In genomic region chr7:140639366-140640053, GRCh38 we compare ENCODE assay signal across 8 cellular contexts. TPM values are rescaled to one million over a fixed set of nuclear protein-coding genes. Genes with fewer than 3 reads are reported as not detected.
DNase-seq lines count a peak whose midpoint lies in the region; ATAC-seq and TF ChIP-seq lines count a peak whose summit lies in the region.

No MANE protein-coding gene starts in this region.

- H3K27ac Mint-ChIP-seq in activated CD4-positive, alpha-beta T cell treated with anti-CD3 and anti-CD28 coated beads, Interleukin-2, amount 10 ng/mL, durations not matched to agents 24 days and 14 days = no peak overlapping the region

- H3K9me3 Mint-ChIP-seq in activated CD4-positive, alpha-beta T cell treated with anti-CD3 and anti-CD28 coated beads, Interleukin-2, amount 10 ng/mL, durations not matched to agents 24 days and 14 days = no peaks in the 10 kb centered on the region

- peak overlapping the region; percentile 68 for H2AFZ ChIP-seq in parathyroid adenoma

- H3K4me2 ChIP-seq in parathyroid adenoma (ENCODE audit: low read length) = peak overlapping the region; percentile 85

- TF ChIP-seq CTCF in parathyroid adenoma (IDR thresholded peaks at IDR 0.05) = no peak

- H3K27me3 Mint-ChIP-seq in activated CD4-positive, alpha-beta T cell treated with anti-CD3 and anti-CD28 coated beads, Interleukin-2, amount 10 ng/mL, durations not matched to agents 24 days and 14 days = peaks cover 71% of the 10 kb centered on the region

- peak overlapping the region; percentile 83 for H3K4me3 Mint-ChIP-seq in activated CD4-positive, alpha-beta T cell treated with anti-CD3 and anti-CD28 coated beads, Interleukin-2, amount 10 ng/mL, durations not matched to agents 24 days and 14 days

- no peaks in the 10 kb centered on the region for H3K9me3 ChIP-seq in parathyroid adenoma (ENCODE audit: control insufficient read depth, low read length)

- H3K4me3 ChIP-seq in parathyroid adenoma (ENCODE audit: low read depth, low read length) = peak overlapping the region; percentile 69

- no peak overlapping the region for H3K9ac ChIP-seq in parathyroid adenoma

- H3K27me3 ChIP-seq in parathyroid adenoma (ENCODE audit: control insufficient read depth, insufficient read depth, low read length) = no peaks in the 10 kb centered on the region

- peaks cover 10% of the 10 kb centered on the region for H3K4me1 Mint-ChIP-seq in activated CD4-positive, alpha-beta T cell treated with anti-CD3 and anti-CD28 coated beads, Interleukin-2, amount 10 ng/mL, durations not matched to agents 24 days and 14 days

- ATAC-seq in HG03280 (IDR thresholded peaks at IDR 0.05; ENCODE audit: unreplicated experiment) = no peak

- peaks cover 2% of the 10 kb centered on the region for H3K36me3 Mint-ChIP-seq in activated CD4-positive, alpha-beta T cell treated with anti-CD3 and anti-CD28 coated beads, Interleukin-2, amount 10 ng/mL, durations not matched to agents 24 days and 14 days (ENCODE audit: low read depth)

- H3K79me2 ChIP-seq in parathyroid adenoma = no peaks in the 10 kb centered on the region

- H3K4me1 ChIP-seq in parathyroid adenoma = peaks cover 5% of the 10 kb centered on the region

- DNase-seq in H4 (ENCODE audit: low spot score) (peak; percentile 71), foreskin melanocyte (peak; percentile 43), cerebellar nuclear complex (lab: John Stamatoyannopoulos, UW) (no peak), NCI-H1694 treated with DMSO at 0.1 percent for 48 hours (lab: John Stamatoyannopoulos, UW) (no peak)
- no peak for DNase-seq in activated CD4-positive, alpha-beta T cell treated with anti-CD3 and anti-CD28 coated beads, Interleukin-2, amount 10 ng/mL, durations not matched to agents 24 days and 14 days
- DNase-seq in activated effector memory CD4-positive, alpha-beta T cell treated with Interleukin-2 at 50 U/mL for 16 hours = no peak

- intact Hi-C loops in activated CD4-positive, alpha-beta T cell treated with anti-CD3 and anti-CD28 coated beads, Interleukin-2, amount 10 ng/mL, durations not matched to agents 24 days and 14 days (cut with micrococcal nuclease) = loop anchor here (5.0 kb wide), 1 partner anchor 122 kb away; no protein-coding TSS in a partner anchor

- peak overlapping the region; percentile 33 for H3K27ac ChIP-seq in parathyroid adenoma

- no peaks in the 10 kb centered on the region for H3K36me3 ChIP-seq in parathyroid adenoma (ENCODE audit: control insufficient read depth, insufficient read depth, low read length)

RNA-seq across cellular contexts. Expression of gene DENND2A, which starts 1.1 kb away (rescaled TPM):
- 0.77 and 1.7 TPM in 2 replicates for total RNA-seq in H4 (2014; rRNA removed; shearing (Covaris generic))
- not detected in 2 replicates for total RNA-seq in activated CD4-positive, alpha-beta T cell treated with anti-CD3 and anti-CD28 coated beads, Interleukin-2, amount 10 ng/mL, durations not matched to agents 24 days and 14 days

RNA-seq across cellular contexts. Expression of gene ADCK2, which starts 33.2 kb away (rescaled TPM):
- 14.2 and 22.0 TPM in 2 replicates for total RNA-seq in H4 (2014; rRNA removed; shearing (Covaris generic))
- total RNA-seq in activated CD4-positive, alpha-beta T cell treated with anti-CD3 and anti-CD28 coated beads, Interleukin-2, amount 10 ng/mL, durations not matched to agents 24 days and 14 days = 22.9 and 28.1 TPM in 2 replicates

RNA-seq across cellular contexts. Expression of gene NDUFB2, which starts 57.0 kb away (rescaled TPM):
- 605 and 629 TPM in 2 replicates for total RNA-seq in H4 (2014; rRNA removed; shearing (Covaris generic))
- 183 and 192 TPM in 2 replicates for total RNA-seq in activated CD4-positive, alpha-beta T cell treated with anti-CD3 and anti-CD28 coated beads, Interleukin-2, amount 10 ng/mL, durations not matched to agents 24 days and 14 days

Comparison
In these comparisons a context has a peak if more than half of its experiments do, and no peak if none do; other contexts are left out.
1. DNase-seq: peak in H4 (single experiment) and foreskin melanocyte (single experiment); none in activated CD4-positive, alpha-beta T cell treated with anti-CD3 and anti-CD28 coated beads, Interleukin-2, amount 10 ng/mL, durations not matched to agents 24 days and 14 days (single experiment), cerebellar nuclear complex (0 of 2), NCI-H1694 treated with DMSO at 0.1 percent for 48 hours (single experiment) and activated effector memory CD4-positive, alpha-beta T cell treated with Interleukin-2 at 50 U/mL for 16 hours (single experiment).